Comparison of ENCODE assay signal across 10 cellular contexts in the genomic region with DNA sequence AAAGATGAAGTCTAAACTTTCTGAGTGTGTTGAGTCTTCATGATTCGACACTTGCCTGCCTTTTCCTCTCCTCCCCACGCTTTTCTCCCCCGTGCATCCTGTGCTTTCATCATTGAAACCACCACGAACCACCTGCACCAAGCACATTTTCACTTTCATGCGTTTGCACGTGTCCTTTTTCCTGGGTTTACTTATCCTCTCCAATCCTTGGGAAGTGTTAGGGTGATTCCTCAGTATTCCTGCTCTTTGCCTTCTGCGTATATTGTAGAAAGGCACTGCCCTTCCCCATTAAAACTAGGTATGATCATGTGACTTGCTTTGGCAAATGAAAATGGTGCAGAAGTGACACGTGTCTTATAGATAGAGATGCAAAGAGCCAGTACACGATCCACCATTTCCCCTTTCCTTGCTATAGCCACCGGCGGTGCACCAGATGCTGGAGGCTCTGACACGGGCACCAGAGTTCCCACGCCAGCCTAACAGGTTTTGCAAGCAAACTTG.
DNase-seq lines count a peak whose midpoint lies in the region; ATAC-seq and TF ChIP-seq lines count a peak whose summit lies in the region.
"Had no signal": no experiment of that assay in that cellular context is flagged by ENCODE, and none has a peak within 500 bp of the region (broad histone marks: within the 10 kb centered on the region; RNA-seq: fewer than 3 reads in every experiment).

No MANE protein-coding gene starts in this region.

- no peak overlapping the region for H3K27ac ChIP-seq in coronary artery
- H3K27ac ChIP-seq: stomach had no signal

- peak; percentile 53 for ATAC-seq in GM18517 (IDR thresholded peaks at IDR 0.05; ENCODE audit: unreplicated experiment)
- ATAC-seq in HG02884 (IDR thresholded peaks at IDR 0.05; ENCODE audit: unreplicated experiment) = peak; percentile 59
- ATAC-seq: HCT116 had no signal

- H3K4me3 ChIP-seq in coronary artery = no peak overlapping the region
- H3K4me3 ChIP-seq: stomach had no signal

- peak; percentile 27 to 30 for DNase-seq in activated CD4-positive, alpha-beta T cell treated with anti-CD3 and anti-CD28 coated beads for 4 hours
- DNase-seq in stimulated activated CD4-positive, alpha-beta T cell treated with anti-CD3 and anti-CD28 coated beads, Interleukin-12 subunit alpha, Interleukin-12 subunit beta, amount 100 ng/mL, for 4 hours = peak; percentile 24
- DNase-seq in HPDE6-E6E7 (ENCODE audit: extremely low spot score) (no peak), HUDEP-2 (lab: John Stamatoyannopoulos, UW; ENCODE audit: unreplicated experiment in 76 of 76) (no peak), coronary artery (ENCODE audit: low spot score) (no peak), T-helper 9 cell (no peak)
- DNase-seq: stomach had no signal

- TF ChIP-seq CTCF in coronary artery (IDR thresholded peaks at IDR 0.05) = no peak

Comparison
In these comparisons a context has a peak if more than half of its experiments do, and no peak if none do; other contexts are left out.
1. DNase-seq: peak in activated CD4-positive, alpha-beta T cell treated with anti-CD3 and anti-CD28 coated beads for 4 hours (2 of 2) and stimulated activated CD4-positive, alpha-beta T cell treated with anti-CD3 and anti-CD28 coated beads, Interleukin-12 subunit alpha, Interleukin-12 subunit beta, amount 100 ng/mL, for 4 hours (single experiment); none in HPDE6-E6E7 (single experiment), HUDEP-2 (0 of 76), coronary artery (single experiment) and T-helper 9 cell (single experiment).